Comparison of ENCODE assay signal across 3 cellular contexts in the genomic region with DNA sequence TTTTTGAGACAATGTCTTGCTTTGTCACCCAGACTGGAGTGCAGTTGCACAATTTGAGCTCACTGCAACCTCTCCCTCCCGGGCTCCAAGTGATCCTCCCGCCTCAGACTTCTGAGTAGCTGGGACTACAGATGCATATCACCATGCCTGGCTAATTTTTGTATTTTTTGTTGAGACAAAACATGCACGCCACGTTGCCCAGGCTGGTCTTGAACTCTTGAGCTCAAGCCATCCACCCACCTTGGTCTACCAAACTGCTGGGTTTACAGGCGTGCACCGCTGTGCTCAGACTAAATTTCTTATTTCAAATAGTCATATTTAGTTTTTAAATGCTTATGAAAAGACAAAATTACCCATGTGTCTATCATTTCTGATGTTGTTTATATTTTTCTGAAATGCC.
"Had no signal": no experiment of that assay in that cellular context is flagged by ENCODE, and none has a peak within 500 bp of the region (broad histone marks: within the 10 kb centered on the region; RNA-seq: fewer than 3 reads in every experiment).

No MANE protein-coding gene starts in this region.

- DNase-seq: GDM1, GF-D8 had no signal

- H3K4me3 ChIP-seq: GM12878 had no signal
